7 cellular contexts compared by ENCODE assay signal in the genomic region with DNA sequence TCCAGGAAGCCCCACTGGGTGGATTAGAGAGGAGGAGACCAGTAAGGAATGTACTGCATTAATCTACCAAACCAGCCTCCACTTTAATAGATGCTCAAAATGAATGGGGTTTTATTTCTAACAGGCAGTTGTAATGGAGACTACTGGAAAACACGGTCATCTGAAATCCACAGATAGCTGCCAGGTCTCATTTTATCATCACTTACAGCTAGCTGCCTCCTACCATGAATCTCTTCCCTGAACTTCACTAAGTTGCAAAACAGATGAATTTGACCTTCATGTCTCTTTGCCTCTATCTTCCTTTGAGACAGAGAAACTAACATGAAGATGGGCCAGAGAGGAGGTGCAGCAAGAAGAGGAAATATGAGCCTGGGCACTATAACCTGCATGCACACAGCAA. TPM values are rescaled to one million over a fixed set of nuclear protein-coding genes. Genes with fewer than 3 reads are reported as not detected.
"Had no signal": no experiment of that assay in that cellular context is flagged by ENCODE, and none has a peak within 500 bp of the region (broad histone marks: within the 10 kb centered on the region; RNA-seq: fewer than 3 reads in every experiment).

No MANE protein-coding gene starts in this region.

- H3K9me3 Mint-ChIP-seq: IgD-negative memory B cell had no signal

- H3K4me1 Mint-ChIP-seq: IgD-negative memory B cell had no signal

- H3K4me3 Mint-ChIP-seq: IgD-negative memory B cell had no signal

- H3K27ac ChIP-seq: HL-60 had no signal

- ATAC-seq: HepG2, K562 had no signal

- DNase-seq: IMR-90, KBM-7, KG1 had no signal

RNA-seq across cellular contexts. Expression of gene ZBTB7C, which starts 21.9 kb away (rescaled TPM):
- total RNA-seq: IMR-90, K562 had no signal
